Comparison of ENCODE assay signal across 13 cellular contexts in genomic region chr13:113009743-113010509, GRCh38.
DNase-seq lines count a peak whose midpoint lies in the region; ATAC-seq and TF ChIP-seq lines count a peak whose summit lies in the region.
"Had no signal": no experiment of that assay in that cellular context is flagged by ENCODE, and none has a peak within 500 bp of the region (broad histone marks: within the 10 kb centered on the region; RNA-seq: fewer than 3 reads in every experiment).

No MANE protein-coding gene starts in this region.

- H3K27me3 ChIP-seq in brain microvascular endothelial cell (replicated peaks) = no peaks in the 10 kb centered on the region

- no peak for TF ChIP-seq CTCF in LNCaP clone FGC (IDR thresholded peaks at IDR 0.05; ENCODE audit: control insufficient read depth, extremely low read depth, insufficient read depth)
- TF ChIP-seq CTCF in brain microvascular endothelial cell (IDR thresholded peaks at IDR 0.05; ENCODE audit: low read depth, low read length, missing control alignments) = no peak

- no peaks in the 10 kb centered on the region for H3K36me3 ChIP-seq in brain microvascular endothelial cell (replicated peaks)
- H3K36me3 ChIP-seq: thoracic aorta had no signal

- peak; percentile 48 for DNase-seq in Ammon's horn (ENCODE audit: low spot score)
- DNase-seq in LNCaP clone FGC (ENCODE audit: low read depth) = peak; percentile 77
- peak in 2 of 61 donors; percentile 37 to 76 for DNase-seq in caudate nucleus (lab: John Stamatoyannopoulos, UW)
- DNase-seq in left kidney (ENCODE audit: low read depth, low spot score) = peak; percentile 70
- DNase-seq in SIG-M5 treated with dmso at 0.1 percent for 504 hours (lab: John Stamatoyannopoulos, UW; ENCODE audit: unreplicated experiment) = no peak
- DNase-seq in brain microvascular endothelial cell = no peak
- no peak for DNase-seq in NCI-H2081 treated with DMSO at 0.1 percent for 48 hours (lab: John Stamatoyannopoulos, UW)
- DNase-seq: ACHN; activated CD4-positive, alpha-beta T cell treated with anti-CD3 and anti-CD28 coated beads for 4 hours; activated T-cell treated with anti-CD3 and anti-CD28 coated beads, Interleukin-2, amount 50 U/mL, for 48 hours; NCI-H2171 had no signal

- in situ Hi-C loops in brain microvascular endothelial cell (cut with HindIII; ENCODE audit: low pct_ligation_motif_present, low sequenced_read_pairs) = no loop called here

- H3K27ac ChIP-seq in caudate nucleus (ENCODE audit: low read depth, low read length) (peak overlapping the region; percentile 70), brain microvascular endothelial cell (no peak overlapping the region)
- H3K27ac ChIP-seq: thoracic aorta had no signal

- ATAC-seq in HG03457 (IDR thresholded peaks at IDR 0.05; ENCODE audit: unreplicated experiment) = no peak

- no peak overlapping the region for H3K4me3 ChIP-seq in LNCaP clone FGC (ENCODE audit: low read depth, low read length)
- no peak overlapping the region for H3K4me3 ChIP-seq in brain microvascular endothelial cell (ENCODE audit: low read depth, low read length)
- H3K4me3 ChIP-seq: thoracic aorta had no signal

Comparison
In these comparisons a context has a peak if more than half of its experiments do, and no peak if none do; other contexts are left out.
1. DNase-seq: peak in Ammon's horn (single experiment), LNCaP clone FGC (single experiment) and left kidney (single experiment); none in SIG-M5 treated with dmso at 0.1 percent for 504 hours (single experiment), brain microvascular endothelial cell (single experiment) and NCI-H2081 treated with DMSO at 0.1 percent for 48 hours (single experiment).